ENCODE assay signal across 26 cellular contexts in the genomic region with DNA sequence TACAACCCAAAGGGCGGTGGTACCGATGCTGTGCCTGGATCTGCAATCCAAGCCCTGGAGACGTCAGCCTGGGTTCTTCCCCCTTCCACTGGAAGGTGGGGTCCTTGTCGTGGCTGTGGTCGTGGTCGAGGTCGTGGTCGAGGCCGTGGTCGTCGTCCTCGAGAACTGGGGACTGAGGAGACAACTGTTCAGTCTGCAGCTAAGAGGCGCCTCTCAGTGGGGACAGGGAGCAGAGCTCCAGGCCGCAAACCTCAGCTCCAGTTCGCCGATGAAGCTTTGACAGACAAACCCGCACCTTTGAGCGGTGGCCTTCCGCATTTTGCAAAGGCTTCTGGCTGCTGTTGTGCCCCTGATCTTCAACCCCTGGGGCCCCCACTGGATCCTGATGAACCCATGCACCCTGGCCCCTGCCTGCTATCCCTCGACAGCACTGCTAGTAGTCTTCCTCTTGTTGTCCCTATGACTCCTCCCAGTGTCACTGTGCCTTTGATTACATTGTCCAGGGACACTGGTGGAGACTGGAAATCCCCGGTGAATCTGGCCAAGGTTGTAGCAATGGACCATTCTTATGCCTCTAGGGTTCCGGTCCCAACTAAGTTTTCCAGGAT. TPM values are rescaled to one million over a fixed set of nuclear protein-coding genes. Genes with fewer than 3 reads are reported as not detected.
DNase-seq lines count a peak whose midpoint lies in the region; ATAC-seq, FAIRE-seq and TF ChIP-seq lines count a peak whose summit lies in the region.
"Had no signal": no experiment of that assay in that cellular context is flagged by ENCODE, and none has a peak within 500 bp of the region (broad histone marks: within the 10 kb centered on the region; RNA-seq: fewer than 3 reads in every experiment).

No MANE protein-coding gene starts in this region.

- peak overlapping the region; percentile 66 for H2AFZ ChIP-seq in K562 (ENCODE audit: low read depth, low read length)
- H2AFZ ChIP-seq: GM23338 had no signal

- no peaks in the 10 kb centered on the region for H4K20me1 ChIP-seq in K562 (replicated peaks; ENCODE audit: control insufficient read depth, insufficient read depth, low read length)
- H4K20me1 ChIP-seq: BLaER1 treated with 17β-estradiol and CSF1 and Interleukin-3, amounts not matched to agents 10 nM and 100 nM had no signal

- POLR2A ChIA-PET in activated CD8-positive, alpha-beta T cell treated with anti-CD3 and anti-CD28 coated beads, Interleukin-2, amount 10 ng/mL, durations not matched to agents 7 days and 5 days (lab: Charles Lee) = no interaction called here
- POLR2A ChIA-PET in activated CD8-positive, alpha-beta T cell treated with anti-CD3 and anti-CD28 coated beads for 36 hours (lab: Charles Lee) = no interaction called here
- POLR2A ChIA-PET in K562 (lab: Yijun Ruan, JAX) = no interaction called here

- TF ChIP-seq CTCF in activated CD8-positive, alpha-beta T cell treated with anti-CD3 and anti-CD28 coated beads for 36 hours (IDR thresholded peaks at IDR 0.05) = no peak
- TF ChIP-seq CTCF in K562 (IDR thresholded peaks at IDR 0.05 in 2 of 3, conservative IDR thresholded peaks at IDR 0.05 in 1 of 3; ENCODE audit: insufficient read depth in 2 of 3, low read depth in 1 of 3, low read length in 3 of 3) (peak; percentile 20 to 23 (median 21); a peak in 3 of 6 replicates), kidney (IDR thresholded peaks at IDR 0.05; ENCODE audit: borderline replicate concordance, extremely low read depth, insufficient read depth) (no peak), foreskin fibroblast (IDR thresholded peaks at IDR 0.05; ENCODE audit: low read depth, low read length) (no peak), esophagus squamous epithelium (IDR thresholded peaks at IDR 0.05) (no peak)

- TF ChIP-seq RAD21 in K562 (CRISPR knock-in tag; conservative IDR thresholded peaks at IDR 0.05 in 1 of 2, IDR thresholded peaks at IDR 0.05 in 1 of 2) = peak in 1 of 2 experiments; percentile 56; a peak in 2 of 4 replicates

- H3K36me3 Mint-ChIP-seq in activated CD8-positive, alpha-beta T cell treated with anti-CD3 and anti-CD28 coated beads, Interleukin-2, amount 10 ng/mL, durations not matched to agents 7 days and 5 days (ENCODE audit: low read depth) = no peaks in the 10 kb centered on the region
- H3K36me3 Mint-ChIP-seq in activated CD8-positive, alpha-beta T cell treated with anti-CD3 and anti-CD28 coated beads for 36 hours (ENCODE audit: low read depth) = no peaks in the 10 kb centered on the region
- H3K36me3 Mint-ChIP-seq: CD14-positive monocyte had no signal

- H3K9me1 ChIP-seq in K562 (ENCODE audit: control insufficient read depth, insufficient read depth, low read length) = no peaks in the 10 kb centered on the region

- H3K27ac Mint-ChIP-seq in activated CD8-positive, alpha-beta T cell treated with anti-CD3 and anti-CD28 coated beads, Interleukin-2, amount 10 ng/mL, durations not matched to agents 7 days and 5 days = no peak overlapping the region
- no peak overlapping the region for H3K27ac Mint-ChIP-seq in activated CD8-positive, alpha-beta T cell treated with anti-CD3 and anti-CD28 coated beads for 36 hours
- H3K27ac Mint-ChIP-seq: CD4-positive, alpha-beta T cell; CD8-positive, alpha-beta memory T cell; GM23338 had no signal

- H3K4me3 Mint-ChIP-seq in activated CD8-positive, alpha-beta T cell treated with anti-CD3 and anti-CD28 coated beads, Interleukin-2, amount 10 ng/mL, durations not matched to agents 7 days and 5 days = no peak overlapping the region
- H3K4me3 Mint-ChIP-seq in activated CD8-positive, alpha-beta T cell treated with anti-CD3 and anti-CD28 coated beads for 36 hours = no peak overlapping the region
- H3K4me3 Mint-ChIP-seq: CD14-positive monocyte; CD4-positive, alpha-beta T cell; CD8-positive, alpha-beta memory T cell; GM23338 had no signal

- H3K4me2 ChIP-seq in K562 (ENCODE audit: insufficient read depth, low read length) = peak overlapping the region; percentile 7; the same call in 1 of the 2 replicates
- H3K4me2 ChIP-seq: A549; BLaER1 treated with 17β-estradiol and CSF1 and Interleukin-3, amounts not matched to agents 10 nM and 100 nM; GM23338 had no signal

- H3K27ac ChIP-seq in K562 (ENCODE audit: extremely low read depth, low read depth, low read length) (no peak overlapping the region), kidney (ENCODE audit: low read depth in 2 of 2, low read length in 2 of 2) (no peak overlapping the region), esophagus squamous epithelium (no peak overlapping the region)
- H3K27ac ChIP-seq: A549; BLaER1 treated with 17β-estradiol and CSF1 and Interleukin-3, amounts not matched to agents 10 nM and 100 nM had no signal

- no peaks in the 10 kb centered on the region for H3K4me1 Mint-ChIP-seq in activated CD8-positive, alpha-beta T cell treated with anti-CD3 and anti-CD28 coated beads, Interleukin-2, amount 10 ng/mL, durations not matched to agents 7 days and 5 days (ENCODE audit: low read depth)
- no peaks in the 10 kb centered on the region for H3K4me1 Mint-ChIP-seq in activated CD8-positive, alpha-beta T cell treated with anti-CD3 and anti-CD28 coated beads for 36 hours (ENCODE audit: low read depth)
- H3K4me1 Mint-ChIP-seq: CD14-positive monocyte; CD8-positive, alpha-beta memory T cell; GM23338 had no signal

- H3K9ac ChIP-seq in K562 (ENCODE audit: insufficient read depth in 1 of 2, low read depth in 2 of 2, low read length in 2 of 2) (0 out of 4 replicates have a peak overlapping the region, but pooled peaks of 1 of the 2 experiments have one; percentile 29), kidney (ENCODE audit: low read length in 2 of 2) (no peak overlapping the region)
- H3K9ac ChIP-seq: BLaER1 treated with 17β-estradiol and CSF1 and Interleukin-3, amounts not matched to agents 10 nM and 100 nM had no signal

- H3K27me3 ChIP-seq in K562 (ENCODE audit: control insufficient read depth in 2 of 2, insufficient read depth in 2 of 2, low read length in 2 of 2) = peaks cover 3 to 18% of the 10 kb centered on the region in 2 experiments; a peak in 3 of 5 replicates
- peaks cover 0 to 38% (median 0%) of the 10 kb centered on the region in 4 donors for H3K27me3 ChIP-seq in esophagus squamous epithelium
- H3K27me3 ChIP-seq: BE2C; BLaER1 treated with 17β-estradiol and CSF1 and Interleukin-3, amounts not matched to agents 10 nM and 100 nM had no signal

- intact Hi-C loops in activated CD8-positive, alpha-beta T cell treated with anti-CD3 and anti-CD28 coated beads for 36 hours (cut with micrococcal nuclease) = no loop called here
- intact Hi-C loops in K562 (cut with micrococcal nuclease) = loop anchor here (5.0 kb wide), 1 partner anchor 428 kb away; no protein-coding TSS in a partner anchor
- intact Hi-C loops in kidney (cut with DNase I) = no loop called here
- intact Hi-C loops in esophagus squamous epithelium (cut with DNase I) = no loop called here

- FAIRE-seq in K562 (lab: Jason Lieb, UNC) (no peak), kidney (lab: Jason Lieb, UNC) (no peak)
- FAIRE-seq: A549, D721Med, GM12891, GM18507, H54 had no signal

- peak; percentile 19 for DNase-seq in activated CD8-positive, alpha-beta T cell treated with anti-CD3 and anti-CD28 coated beads, Interleukin-2, amount 10 ng/mL, durations not matched to agents 7 days and 5 days
- no peak for DNase-seq in activated CD8-positive, alpha-beta T cell treated with anti-CD3 and anti-CD28 coated beads for 36 hours
- DNase-seq in K562 (ENCODE audit: extremely low read depth in 1 of 4, low spot score in 3 of 4) (no peak), kidney (peak; percentile 59), foreskin fibroblast (no peak), esophagus squamous epithelium (lab: John Stamatoyannopoulos, UW) (no peak)
- DNase-seq in activated effector memory CD4-positive, alpha-beta T cell treated with Interleukin-2 at 50 U/mL for 16 hours = no peak
- DNase-seq: 8988T; ACHN; AML-193; BE2C; CD4-positive, alpha-beta T cell; CD8-positive, alpha-beta memory T cell; DMS 273 treated with DMSO at 0.1 percent for 48 hours; DMS79; GF-D8 had no signal

- BruUV-seq in K562 (replicated peaks; lab: Mats Ljungman, UMichigan) = no TSS peak

- peaks cover 37% of the 10 kb centered on the region for H3K27me3 Mint-ChIP-seq in activated CD8-positive, alpha-beta T cell treated with anti-CD3 and anti-CD28 coated beads, Interleukin-2, amount 10 ng/mL, durations not matched to agents 7 days and 5 days (ENCODE audit: low read depth)
- peaks cover 21% of the 10 kb centered on the region for H3K27me3 Mint-ChIP-seq in activated CD8-positive, alpha-beta T cell treated with anti-CD3 and anti-CD28 coated beads for 36 hours

- CTCF ChIA-PET in activated CD8-positive, alpha-beta T cell treated with anti-CD3 and anti-CD28 coated beads, Interleukin-2, amount 10 ng/mL, durations not matched to agents 7 days and 5 days (lab: Charles Lee) = no interaction called here
- CTCF ChIA-PET in activated CD8-positive, alpha-beta T cell treated with anti-CD3 and anti-CD28 coated beads for 36 hours (lab: Charles Lee) = no interaction called here
- CTCF ChIA-PET in K562 (lab: Yijun Ruan, JAX; ENCODE audit: low intra/inter-chr PET ratio) = no interaction called here

- H3K36me3 ChIP-seq in K562 (ENCODE audit: control insufficient read depth, insufficient read depth, low read length) (no peaks in the 10 kb centered on the region), kidney (ENCODE audit: control insufficient read depth in 1 of 2, insufficient read depth in 2 of 2, low read length in 2 of 2) (no peaks in the 10 kb centered on the region), esophagus squamous epithelium (no peaks in the 10 kb centered on the region)
- H3K36me3 ChIP-seq: BE2C; BLaER1 treated with 17β-estradiol and CSF1 and Interleukin-3, amounts not matched to agents 10 nM and 100 nM; HAP-1 had no signal

- H3K79me2 ChIP-seq in K562 (ENCODE audit: control insufficient read depth, insufficient read depth, low read length) = no peaks in the 10 kb centered on the region

- in situ Hi-C loops in K562 (cut with MboI) = no loop called here

- TF ChIP-seq POLR2A in K562 (conservative IDR thresholded peaks at IDR 0.05) = no peak
- no peak for TF ChIP-seq POLR2A in esophagus squamous epithelium (IDR thresholded peaks at IDR 0.05)

- no peak for ATAC-seq in activated CD8-positive, alpha-beta T cell treated with anti-CD3 and anti-CD28 coated beads, Interleukin-2, amount 10 ng/mL, durations not matched to agents 7 days and 5 days
- ATAC-seq in activated CD8-positive, alpha-beta T cell treated with anti-CD3 and anti-CD28 coated beads for 36 hours = no peak
- peak; percentile 75 for ATAC-seq in K562
- ATAC-seq: A549, GM23338 had no signal

- no peaks in the 10 kb centered on the region for H3K9me3 Mint-ChIP-seq in activated CD8-positive, alpha-beta T cell treated with anti-CD3 and anti-CD28 coated beads, Interleukin-2, amount 10 ng/mL, durations not matched to agents 7 days and 5 days (ENCODE audit: insufficient read depth)
- H3K9me3 Mint-ChIP-seq in activated CD8-positive, alpha-beta T cell treated with anti-CD3 and anti-CD28 coated beads for 36 hours = no peaks in the 10 kb centered on the region
- H3K9me3 Mint-ChIP-seq: CD4-positive, alpha-beta T cell; CD8-positive, alpha-beta memory T cell; GM23338 had no signal

- TF ChIP-seq EP300 in K562 (IDR thresholded peaks at IDR 0.05; ENCODE audit: low read length) = no peak

- H3K4me1 ChIP-seq in K562 (replicated peaks in 1 of 2; ENCODE audit: control insufficient read depth in 2 of 2, insufficient read depth in 2 of 2, low read length in 2 of 2) (peaks cover 4 to 6% of the 10 kb centered on the region in 2 experiments; a peak in 2 of 5 replicates), kidney (ENCODE audit: control insufficient read depth in 1 of 2, insufficient read depth in 1 of 2, low read depth in 1 of 2, low read length in 2 of 2) (peaks cover 9 to 11% of the 10 kb centered on the region in 2 donors), esophagus squamous epithelium (no peaks in the 10 kb centered on the region)
- H3K4me1 ChIP-seq: A549, BE2C, HAP-1 had no signal

- H3K4me3 ChIP-seq in K562 (no peak overlapping the region), kidney (ENCODE audit: low read length in 2 of 2) (no peak overlapping the region), foreskin fibroblast (ENCODE audit: low read depth in 1 of 2, low read length in 2 of 2) (no peak overlapping the region), esophagus squamous epithelium (no peak overlapping the region)
- H3K4me3 ChIP-seq: A549; BLaER1 treated with 17β-estradiol and CSF1 and Interleukin-3, amounts not matched to agents 10 nM and 100 nM; GM23338; HAP-1 had no signal

- 21% methylated on average over 21 of the region's 22 CpGs for WGBS in K562 (ENCODE audit: insufficient coverage, low coverage, missing lambda C conversion rate)
- WGBS in esophagus squamous epithelium, 2 donors = 92 to 94% methylated on average over 8 to 10 of the region's 22 CpGs

- H3K9me3 ChIP-seq in K562 (replicated peaks; ENCODE audit: control insufficient read depth, insufficient read depth, low read depth, low read length) = no peaks in the 10 kb centered on the region
- H3K9me3 ChIP-seq in kidney (ENCODE audit: control insufficient read depth in 1 of 2, low read length in 2 of 2) = no peaks in the 10 kb centered on the region
- H3K9me3 ChIP-seq in esophagus squamous epithelium = no peaks in the 10 kb centered on the region
- H3K9me3 ChIP-seq: A549, BE2C, HAP-1 had no signal

RNA-seq across cellular contexts. Expression of gene KDM4F, which starts 1.5 kb away (rescaled TPM):
- not detected for total RNA-seq in activated CD8-positive, alpha-beta T cell treated with anti-CD3 and anti-CD28 coated beads, Interleukin-2, amount 10 ng/mL, durations not matched to agents 7 days and 5 days
- total RNA-seq in activated CD8-positive, alpha-beta T cell treated with anti-CD3 and anti-CD28 coated beads for 36 hours = not detected
- total RNA-seq in K562 (2011; cell fraction: chromatin; rRNA removed; ENCODE audit: low replicate concordance) = not detected in 2 replicates
- not detected in 2 replicates for total RNA-seq in K562 (2011; cell fraction: nucleolus; rRNA removed)
- not detected in 2 replicates for total RNA-seq in K562 (2011; cell fraction: nucleoplasm; rRNA removed)
- total RNA-seq in K562 (2014; rRNA removed) (not detected in 2 replicates), K562 (2014; rRNA removed; fragmentation: Illumina TruSeq; extraction: Trizol) (not detected in 2 replicates), K562 (2015; rRNA removed; fragmentation: Illumina TruSeq; extraction: Trizol) (not detected in 2 replicates), K562 (2021) (not detected in 2 replicates), kidney (not detected), esophagus squamous epithelium (not detected)
- polyA plus RNA-seq in K562 (2011; rRNA removed) (not detected in 2 replicates), K562 (2014; fragmentation: Illumina TruSeq; extraction: Trizol) (not detected in 2 replicates), K562 (2014; fragmentation: Nextera tagmentation; extraction: Ambion mirVana) (not detected), K562 (2014; rRNA removed) (not detected in 2 replicates), kidney (ENCODE audit: insufficient read depth, low read depth, low replicate concordance) (not detected)
- not detected in 2 replicates for polyA plus RNA-seq in K562 (2011; cell fraction: cytosol; rRNA removed)
- polyA plus RNA-seq in K562 (2011; cell fraction: nucleus; rRNA removed) = not detected in 2 replicates
- not detected in 2 replicates for polyA plus RNA-seq in K562 (2012)
- polyA minus RNA-seq in K562 (2011; rRNA and poly(A)+ RNA removed) = not detected in 2 replicates
- polyA minus RNA-seq in K562 (2011; cell fraction: cytosol; rRNA and poly(A)+ RNA removed) = not detected in 2 replicates
- not detected in 2 replicates for polyA minus RNA-seq in K562 (2011; cell fraction: nucleus; rRNA and poly(A)+ RNA removed)
- total RNA-seq: CD4-positive, alpha-beta T cell; CD8-positive, alpha-beta memory T cell; G401; GM23338 had no signal
- polyA plus RNA-seq: A549; CD14-positive monocyte; CD8-positive, alpha-beta memory T cell; GM23338 had no signal

RNA-seq across cellular contexts. Expression of gene SRSF8, which starts 16.0 kb away (rescaled TPM):
- total RNA-seq in activated CD8-positive, alpha-beta T cell treated with anti-CD3 and anti-CD28 coated beads, Interleukin-2, amount 10 ng/mL, durations not matched to agents 7 days and 5 days = 10 to 100 TPM; 30.2 TPM
- 10 to 100 TPM; 23.0 to 24.7 TPM for total RNA-seq in activated CD8-positive, alpha-beta T cell treated with anti-CD3 and anti-CD28 coated beads for 36 hours
- 18.0 and 21.3 TPM in 2 replicates for total RNA-seq in K562 (2011; cell fraction: chromatin; rRNA removed; ENCODE audit: low replicate concordance)
- total RNA-seq in K562 (2011; cell fraction: nucleolus; rRNA removed) = 14.9 and 15.5 TPM in 2 replicates
- total RNA-seq in K562 (2011; cell fraction: nucleoplasm; rRNA removed) = 18.6 and 27.9 TPM in 2 replicates
- total RNA-seq in K562 (2014; rRNA removed) (15.1 and 18.0 TPM in 2 replicates), K562 (2014; rRNA removed; fragmentation: Illumina TruSeq; extraction: Trizol) (27.9 and 32.6 TPM in 2 replicates), K562 (2015; rRNA removed; fragmentation: Illumina TruSeq; extraction: Trizol) (22.2 and 24.9 TPM in 2 replicates), K562 (2021) (43.9 and 44.4 TPM in 2 replicates), kidney (64.2 TPM), esophagus squamous epithelium (10 to 100 TPM; 20.1 to 37.4 (median 22.2) TPM)
- polyA plus RNA-seq in K562 (2011; rRNA removed) (50.4 and 53.4 TPM in 2 replicates), K562 (2014; fragmentation: Illumina TruSeq; extraction: Trizol) (41.1 and 42.8 TPM in 2 replicates), K562 (2014; fragmentation: Nextera tagmentation; extraction: Ambion mirVana) (10 to 100 TPM; 23.5 to 24.1 TPM), K562 (2014; rRNA removed) (37.1 and 42.8 TPM in 2 replicates), kidney (ENCODE audit: insufficient read depth, low read depth, low replicate concordance) (45.6 TPM)
- 42.0 and 46.4 TPM in 2 replicates for polyA plus RNA-seq in K562 (2011; cell fraction: cytosol; rRNA removed)
- 19.6 and 35.2 TPM in 2 replicates for polyA plus RNA-seq in K562 (2011; cell fraction: nucleus; rRNA removed)
- polyA plus RNA-seq in K562 (2012) = 34.9 and 41.9 TPM in 2 replicates
- 27.0 and 28.4 TPM in 2 replicates for polyA minus RNA-seq in K562 (2011; rRNA and poly(A)+ RNA removed)
- polyA minus RNA-seq in K562 (2011; cell fraction: cytosol; rRNA and poly(A)+ RNA removed) = 8.5 and 21.3 TPM in 2 replicates
- 8.3 and 14.8 TPM in 2 replicates for polyA minus RNA-seq in K562 (2011; cell fraction: nucleus; rRNA and poly(A)+ RNA removed)

RNA-seq across cellular contexts. Expression of gene KDM4E, which starts 25.6 kb away (rescaled TPM):
- total RNA-seq in activated CD8-positive, alpha-beta T cell treated with anti-CD3 and anti-CD28 coated beads, Interleukin-2, amount 10 ng/mL, durations not matched to agents 7 days and 5 days = not detected
- not detected for total RNA-seq in activated CD8-positive, alpha-beta T cell treated with anti-CD3 and anti-CD28 coated beads for 36 hours
- not detected in 2 replicates for total RNA-seq in K562 (2011; cell fraction: chromatin; rRNA removed; ENCODE audit: low replicate concordance)
- total RNA-seq in K562 (2011; cell fraction: nucleolus; rRNA removed) = not detected in 2 replicates
- total RNA-seq in K562 (2011; cell fraction: nucleoplasm; rRNA removed) = not detected in 2 replicates
- total RNA-seq in K562 (2014; rRNA removed) (not detected in 2 replicates), K562 (2014; rRNA removed; fragmentation: Illumina TruSeq; extraction: Trizol) (not detected in 2 replicates), K562 (2015; rRNA removed; fragmentation: Illumina TruSeq; extraction: Trizol) (not detected in 2 replicates), K562 (2021) (not detected in 2 replicates), kidney (not detected), esophagus squamous epithelium (not detected)
- polyA plus RNA-seq in K562 (2011; rRNA removed) (not detected in 2 replicates), K562 (2014; fragmentation: Illumina TruSeq; extraction: Trizol) (not detected in 2 replicates), K562 (2014; fragmentation: Nextera tagmentation; extraction: Ambion mirVana) (under 1 TPM in 1 of 2 experiments, not detected in 1; 0.04 TPM), K562 (2014; rRNA removed) (not detected in 2 replicates), kidney (ENCODE audit: insufficient read depth, low read depth, low replicate concordance) (not detected)
- not detected in 2 replicates for polyA plus RNA-seq in K562 (2011; cell fraction: cytosol; rRNA removed)
- polyA plus RNA-seq in K562 (2011; cell fraction: nucleus; rRNA removed) = not detected in 2 replicates
- polyA plus RNA-seq in K562 (2012) = not detected in 2 replicates
- not detected in 2 replicates for polyA minus RNA-seq in K562 (2011; rRNA and poly(A)+ RNA removed)
- polyA minus RNA-seq in K562 (2011; cell fraction: cytosol; rRNA and poly(A)+ RNA removed) = not detected in 2 replicates
- polyA minus RNA-seq in K562 (2011; cell fraction: nucleus; rRNA and poly(A)+ RNA removed) = not detected in 2 replicates
- total RNA-seq: CD4-positive, alpha-beta T cell; CD8-positive, alpha-beta memory T cell; GM23338 had no signal
- polyA plus RNA-seq: A549; CD14-positive monocyte; CD8-positive, alpha-beta memory T cell; GM23338 had no signal

RNA-seq across cellular contexts. Expression of gene ENDOD1, which starts 38.9 kb away (rescaled TPM):
- total RNA-seq in activated CD8-positive, alpha-beta T cell treated with anti-CD3 and anti-CD28 coated beads, Interleukin-2, amount 10 ng/mL, durations not matched to agents 7 days and 5 days = 10 to 100 TPM; 23.4 to 23.9 TPM
- 10 to 100 TPM; 13.0 to 14.1 TPM for total RNA-seq in activated CD8-positive, alpha-beta T cell treated with anti-CD3 and anti-CD28 coated beads for 36 hours
- 11.0 and 14.5 TPM in 2 replicates for total RNA-seq in K562 (2011; cell fraction: chromatin; rRNA removed; ENCODE audit: low replicate concordance)
- 14.3 and 16.5 TPM in 2 replicates for total RNA-seq in K562 (2011; cell fraction: nucleolus; rRNA removed)
- total RNA-seq in K562 (2011; cell fraction: nucleoplasm; rRNA removed) = 18.3 and 21.3 TPM in 2 replicates
- total RNA-seq in K562 (2014; rRNA removed) (9.8 and 10.3 TPM in 2 replicates), K562 (2014; rRNA removed; fragmentation: Illumina TruSeq; extraction: Trizol) (11.8 and 12.2 TPM in 2 replicates), K562 (2015; rRNA removed; fragmentation: Illumina TruSeq; extraction: Trizol) (8.3 and 8.4 TPM in 2 replicates), K562 (2021) (9.7 and 10.5 TPM in 2 replicates), kidney (69.0 TPM), esophagus squamous epithelium (10 to 100 TPM; 27.8 to 44.8 (median 35.9) TPM)
- polyA plus RNA-seq in K562 (2011; rRNA removed) (9.4 and 10.3 TPM in 2 replicates), K562 (2014; fragmentation: Illumina TruSeq; extraction: Trizol) (8.1 and 9.3 TPM in 2 replicates), K562 (2014; fragmentation: Nextera tagmentation; extraction: Ambion mirVana) (1 to 10 TPM; 4.2 to 4.4 TPM), K562 (2014; rRNA removed) (5.1 and 5.2 TPM in 2 replicates), kidney (ENCODE audit: insufficient read depth, low read depth, low replicate concordance) (19.3 TPM)
- 5.9 and 8.7 TPM in 2 replicates for polyA plus RNA-seq in K562 (2011; cell fraction: cytosol; rRNA removed)
- 5.8 and 9.7 TPM in 2 replicates for polyA plus RNA-seq in K562 (2011; cell fraction: nucleus; rRNA removed)
- polyA plus RNA-seq in K562 (2012) = 7.6 and 8.2 TPM in 2 replicates
- 16.0 and 20.7 TPM in 2 replicates for polyA minus RNA-seq in K562 (2011; rRNA and poly(A)+ RNA removed)
- 8.1 and 8.5 TPM in 2 replicates for polyA minus RNA-seq in K562 (2011; cell fraction: cytosol; rRNA and poly(A)+ RNA removed)
- 6.1 and 14.1 TPM in 2 replicates for polyA minus RNA-seq in K562 (2011; cell fraction: nucleus; rRNA and poly(A)+ RNA removed)

Comparison
In these comparisons a context has a peak if more than half of its experiments do, and no peak if none do; other contexts are left out.
1. DNase-seq: peak in activated CD8-positive, alpha-beta T cell treated with anti-CD3 and anti-CD28 coated beads, Interleukin-2, amount 10 ng/mL, durations not matched to agents 7 days and 5 days (single experiment) and kidney (single experiment); none in activated CD8-positive, alpha-beta T cell treated with anti-CD3 and anti-CD28 coated beads for 36 hours (single experiment), K562 (0 of 4), foreskin fibroblast (0 of 2), esophagus squamous epithelium (single experiment) and activated effector memory CD4-positive, alpha-beta T cell treated with Interleukin-2 at 50 U/mL for 16 hours (single experiment).
2. CTCF ChIP-seq: peak in K562 (3 of 3); none in activated CD8-positive, alpha-beta T cell treated with anti-CD3 and anti-CD28 coated beads for 36 hours (single experiment), kidney (single experiment), foreskin fibroblast (single experiment) and esophagus squamous epithelium (0 of 6).